Comparison of ENCODE assay signal across 1 cellular context in genomic region chr18:11984091-11984490, GRCh38.
TF ChIP-seq lines count a peak whose summit lies in the region.

No MANE protein-coding gene starts in this region.

TF ChIP-seq in A549, 52 proteins besides CTCF, POLR2A, EP300 and RAD21:
- TF ChIP-seq MAZ (IDR thresholded peaks at IDR 0.05; ENCODE audit: borderline replicate concordance, low read depth, low read length) (no peak), NFE2L2 (conservative IDR thresholded peaks at IDR 0.05; ENCODE audit: low read length) (no peak), TP53 (CRISPR knock-in tag; IDR thresholded peaks at IDR 0.05) (no peak)
